1 cellular context compared by ENCODE assay signal in the genomic region with DNA sequence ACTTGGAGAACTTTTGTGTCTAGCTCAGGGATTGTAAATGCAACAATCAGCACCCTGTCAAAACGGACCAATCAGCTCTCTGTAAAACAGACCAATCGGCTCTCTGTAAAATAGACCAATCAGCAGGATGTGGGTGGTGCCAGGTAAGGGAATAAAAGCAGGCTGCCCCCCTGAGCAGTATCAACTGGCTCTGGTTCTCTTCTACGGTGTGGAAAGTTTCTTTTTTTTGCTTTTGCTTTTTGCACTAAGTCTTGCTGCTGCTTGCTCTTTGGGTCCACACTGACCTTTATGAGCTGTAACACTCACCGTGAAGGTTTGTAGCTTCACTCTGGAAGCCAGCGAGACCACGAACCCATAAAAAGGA.
TF ChIP-seq lines count a peak whose summit lies in the region.

No MANE protein-coding gene starts in this region.

TF ChIP-seq in H1, 55 proteins besides CTCF, POLR2A, EP300 and RAD21:
- TF ChIP-seq TBP (IDR thresholded peaks at IDR 0.05; ENCODE audit: low read depth, low read length): peak; percentile 30; the same call in 1 of the 2 replicates
